Comparison of ENCODE assay signal across 8 cellular contexts in the genomic region with DNA sequence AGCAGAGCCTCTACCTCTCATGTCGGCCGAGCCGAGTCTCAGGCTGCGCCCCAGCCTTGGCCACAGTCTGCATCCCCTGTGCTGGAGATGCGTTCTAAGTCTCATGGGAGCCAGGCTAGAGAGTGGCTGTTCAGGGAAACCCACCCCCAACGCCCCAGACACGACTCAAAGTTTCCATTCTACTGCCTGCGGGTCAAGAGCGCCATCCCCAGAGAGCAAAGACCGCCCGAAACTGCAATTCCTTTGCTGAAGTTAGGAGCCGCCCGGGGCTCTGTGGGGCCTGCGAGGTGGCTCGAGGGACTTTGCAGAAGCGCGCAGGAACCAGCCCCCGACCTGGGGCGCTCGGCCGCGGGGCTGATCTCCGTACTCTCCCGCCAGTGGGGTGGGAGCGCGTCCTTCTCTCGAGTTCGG. TPM values are rescaled to one million over a fixed set of nuclear protein-coding genes. Genes with fewer than 3 reads are reported as not detected.
A peak's percentile ranks its signal among the peaks of the same experiment; 100 is the strongest.
DNase-seq lines count a peak whose midpoint lies in the region; ATAC-seq and TF ChIP-seq lines count a peak whose summit lies in the region.

No MANE protein-coding gene starts in this region.

- no peak overlapping the region for H3K27ac ChIP-seq in ectodermal cell (ENCODE audit: insufficient read depth, low read depth, low read length, poor library complexity, severe bottlenecking)
- H3K27ac ChIP-seq in PC-3 (ENCODE audit: low read length), result no peak overlapping the region

- H3K4me1 Mint-ChIP-seq in natural killer cell, result peaks cover 10 to 11% of the 10 kb centered on the region in 2 donors

- no peaks in the 10 kb centered on the region for H3K36me3 Mint-ChIP-seq in natural killer cell

- peak; percentile 47 for ATAC-seq in GM21529 (IDR thresholded peaks at IDR 0.05; ENCODE audit: unreplicated experiment)
- peak; percentile 14 to 67 (median 41) for ATAC-seq in natural killer cell
- no peak for ATAC-seq in PC-3

- peaks cover 0 to 8% of the 10 kb centered on the region in 2 donors for H3K27me3 Mint-ChIP-seq in natural killer cell (ENCODE audit: low read depth in 2 of 2)

- no peaks in the 10 kb centered on the region for H3K9me3 Mint-ChIP-seq in natural killer cell

- H3K27me3 ChIP-seq in ectodermal cell (ENCODE audit: control insufficient read depth, insufficient read depth, low read length, poor library complexity, severe bottlenecking) (peaks cover 15% of the 10 kb centered on the region), PC-3 (ENCODE audit: low read length) (no peaks in the 10 kb centered on the region)

- CTCF ChIA-PET in PC-3 (lab: Charles Lee), result no interaction called here

- H3F3A ChIP-seq in PC-3 (ENCODE audit: low read length, unreplicated experiment), result no peaks in the 10 kb centered on the region

- no peaks in the 10 kb centered on the region for H3K79me2 ChIP-seq in PC-3 (ENCODE audit: low read length)

- no peak overlapping the region; the same call in 1 of the 2 replicates for H3K9ac ChIP-seq in PC-3 (ENCODE audit: low read length)

- intact Hi-C loops in natural killer cell (cut with micrococcal nuclease), result loop anchor here (1.0 to 5.0 kb wide), 2 partner anchors 38 to 72 kb away; no protein-coding TSS in a partner anchor
- intact Hi-C loops in PC-3 (cut with micrococcal nuclease), result no loop called here

- POLR2A ChIA-PET in PC-3 (lab: Charles Lee; ENCODE audit: unreplicated experiment), result no interaction called here

- 9 to 11% methylated on average over 28 of the region's 28 CpGs for WGBS in ectodermal cell, 2 experiments

- H3K9me3 ChIP-seq in ectodermal cell (ENCODE audit: control insufficient read depth, low read length) (no peaks in the 10 kb centered on the region), PC-3 (ENCODE audit: low read length) (no peaks in the 10 kb centered on the region)

- H3K27ac Mint-ChIP-seq in natural killer cell, result peak overlapping the region in 1 of 2 donors; percentile 74

- peak overlapping the region; percentile 86 for H3K4me3 Mint-ChIP-seq in natural killer cell

- BruUV-seq in PC-3 (replicated peaks; lab: Mats Ljungman, UMichigan), result no TSS peak

- no peaks in the 10 kb centered on the region for H4K20me1 ChIP-seq in PC-3 (ENCODE audit: low read length)

- peak; percentile 31 for TF ChIP-seq CTCF in GM10266 (IDR thresholded peaks at IDR 0.05; ENCODE audit: control insufficient read depth, insufficient read depth, low read depth, missing control alignments)
- TF ChIP-seq CTCF in natural killer cell (IDR thresholded peaks at IDR 0.05), result no peak
- TF ChIP-seq CTCF in PC-3 (conservative IDR thresholded peaks at IDR 0.05; ENCODE audit: low read depth, low read length), result no peak

- H3K36me3 ChIP-seq in ectodermal cell (ENCODE audit: control insufficient read depth, insufficient read depth, low read length) (no peaks in the 10 kb centered on the region), PC-3 (ENCODE audit: low read depth, low read length) (no peaks in the 10 kb centered on the region)

- no peaks in the 10 kb centered on the region for H3K9me2 ChIP-seq in PC-3 (replicated peaks; ENCODE audit: low read length)

- DNase-seq in GM10266 (ENCODE audit: extremely low spot score), result peak; percentile 66
- DNase-seq in KBM-7, result peak; percentile 84
- no peak for DNase-seq in natural killer cell
- no peak for DNase-seq in SKM-1 treated with dmso at 0.1 percent for 144 hours (lab: John Stamatoyannopoulos, UW; ENCODE audit: unreplicated experiment)
- no peak for DNase-seq in PC-3
- no peak for DNase-seq in NCI-H446 treated with DMSO at 0.1 percent for 48 hours (lab: John Stamatoyannopoulos, UW)

- H3K4me3 ChIP-seq in ectodermal cell (ENCODE audit: insufficient read depth, low read depth, low read length) (peak overlapping the region; percentile 33), PC-3 (ENCODE audit: low read length) (no peak overlapping the region)

- no peaks in the 10 kb centered on the region for H3K4me1 ChIP-seq in ectodermal cell (ENCODE audit: control insufficient read depth, insufficient read depth, low read length)
- H3K4me1 ChIP-seq in PC-3 (ENCODE audit: insufficient read depth, low read length), result peaks cover 26% of the 10 kb centered on the region

- H2AFZ ChIP-seq in PC-3 (ENCODE audit: low read length), result no peak overlapping the region

- in situ Hi-C loops in KBM-7 (cut with MboI; ENCODE audit: low pct_unique_long_range_greater_than_20kb, low sequenced_read_pairs), result no loop called here

- no peak overlapping the region for H3K4me2 ChIP-seq in PC-3 (ENCODE audit: low read length)

RNA-seq across cellular contexts. Expression of a gene that starts 10.0 kb away (rescaled TPM):
- 0.48 TPM for polyA plus RNA-seq in ectodermal cell (2013, experiment 1 of 4)
- polyA plus RNA-seq in ectodermal cell (2013, experiment 2 of 4), result 0.62 TPM
- polyA plus RNA-seq in ectodermal cell (2013, experiment 3 of 4), result 0.64 TPM
- polyA plus RNA-seq in ectodermal cell (2013, experiment 4 of 4), result 0.69 TPM
- total RNA-seq in natural killer cell (100 to 1,000 TPM in 1 of 3 donors, 10 to 100 TPM in 2; 83.3 to 105 (median 98.7) TPM), PC-3 (2014; rRNA removed) (23.4 and 23.8 TPM in 2 replicates)

RNA-seq across cellular contexts. Expression of a gene that starts 45.3 kb away (rescaled TPM):
- 45.2 TPM for polyA plus RNA-seq in ectodermal cell (2013, experiment 1 of 4)
- 39.6 TPM for polyA plus RNA-seq in ectodermal cell (2013, experiment 2 of 4)
- polyA plus RNA-seq in ectodermal cell (2013, experiment 3 of 4), result 29.8 TPM
- polyA plus RNA-seq in ectodermal cell (2013, experiment 4 of 4), result 31.2 TPM
- 10 to 100 TPM; 16.2 to 21.1 (median 17.0) TPM for total RNA-seq in natural killer cell
- total RNA-seq in PC-3 (2014; rRNA removed), result 51.8 and 57.7 TPM in 2 replicates

RNA-seq across cellular contexts. Expression of a gene that starts 51.4 kb away (rescaled TPM):
- 1.5 TPM for polyA plus RNA-seq in ectodermal cell (2013, experiment 1 of 4)
- 1.1 TPM for polyA plus RNA-seq in ectodermal cell (2013, experiment 2 of 4)
- polyA plus RNA-seq in ectodermal cell (2013, experiment 3 of 4), result 1.5 TPM
- 1.9 TPM for polyA plus RNA-seq in ectodermal cell (2013, experiment 4 of 4)
- total RNA-seq in natural killer cell, result 1 to 10 TPM; 3.2 to 4.4 (median 4.4) TPM
- total RNA-seq in PC-3 (2014; rRNA removed), result not detected in 2 replicates

Comparison
In these comparisons a context has a peak if more than half of its experiments do, and no peak if none do; other contexts are left out.
1. DNase-seq: peak in GM10266 (single experiment) and KBM-7 (single experiment); none in natural killer cell (single experiment), SKM-1 treated with dmso at 0.1 percent for 144 hours (single experiment), PC-3 (single experiment) and NCI-H446 treated with DMSO at 0.1 percent for 48 hours (single experiment).